In genomic region chr6:161127071-161127740, GRCh38 we compare ENCODE assay signal across 23 cellular contexts.
A peak's percentile ranks its signal among the peaks of the same experiment; 100 is the strongest.
DNase-seq lines count a peak whose midpoint lies in the region; ATAC-seq and TF ChIP-seq lines count a peak whose summit lies in the region.
"Had no signal": no experiment of that assay in that cellular context is flagged by ENCODE, and none has a peak within 500 bp of the region (broad histone marks: within the 10 kb centered on the region; RNA-seq: fewer than 3 reads in every experiment).

No MANE protein-coding gene starts in this region.

- H3K27ac ChIP-seq in endodermal cell (ENCODE audit: low read depth, low read length) = no peak overlapping the region
- H3K27ac ChIP-seq in smooth muscle cell (ENCODE audit: low read depth) = peak overlapping the region; percentile 75
- no peak overlapping the region for H3K27ac ChIP-seq in stomach
- H3K27ac ChIP-seq: BLaER1, HL-60 had no signal

- H3K27ac Mint-ChIP-seq in activated naive CD4-positive, alpha-beta T cell treated with anti-CD3 and anti-CD28 coated beads, Interleukin-2, amount 50 U/mL, for 72 hours = peak overlapping the region; percentile 74 to 91
- no peak overlapping the region for H3K27ac Mint-ChIP-seq in activated naive CD4-positive, alpha-beta T cell treated with anti-CD3 and anti-CD28 coated beads, Interleukin-2, amount 10 ng/mL, durations not matched to agents 7 days and 5 days
- peak overlapping the region; percentile 86 for H3K27ac Mint-ChIP-seq in T-helper 17 cell
- H3K27ac Mint-ChIP-seq in endodermal cell = no peak overlapping the region
- H3K27ac Mint-ChIP-seq: CD8-positive, alpha-beta T cell had no signal

- no peak for DNase-seq in activated naive CD4-positive, alpha-beta T cell treated with anti-CD3 and anti-CD28 coated beads, Interleukin-2, amount 50 U/mL, for 72 hours (ENCODE audit: low spot score in 2 of 2)
- DNase-seq in activated naive CD4-positive, alpha-beta T cell treated with anti-CD3 and anti-CD28 coated beads, Interleukin-2, amount 10 ng/mL, durations not matched to agents 7 days and 5 days = no peak
- DNase-seq in T-helper 17 cell = no peak
- no peak for DNase-seq in endodermal cell
- no peak for DNase-seq in smooth muscle cell (lab: John Stamatoyannopoulos, UW; ENCODE audit: unreplicated experiment)
- no peak for DNase-seq in stomach
- DNase-seq: Calu3; CD8-positive, alpha-beta T cell; DMS53; EL; IMR-90; Karpas-422; NCI-H1417 treated with DMSO at 0.1 percent for 48 hours; NCI-H1930; NCI-H226; NCI-H524; NCI-H82; OCI-M1; SHP77 treated with DMSO at 0.1 percent for 48 hours had no signal

- TF ChIP-seq EP300 in stomach (IDR thresholded peaks at IDR 0.05) = no peak

- intact Hi-C loops in stomach (cut with DNase I; ENCODE audit: low total_unique reads) = no loop called here

- H3K4me2 ChIP-seq in smooth muscle cell = no peak overlapping the region
- H3K4me2 ChIP-seq: BLaER1 had no signal

- H3K27me3 Mint-ChIP-seq in activated naive CD4-positive, alpha-beta T cell treated with anti-CD3 and anti-CD28 coated beads, Interleukin-2, amount 10 ng/mL, durations not matched to agents 7 days and 5 days = no peaks in the 10 kb centered on the region
- H3K27me3 Mint-ChIP-seq in T-helper 17 cell (no peaks in the 10 kb centered on the region), endodermal cell (ENCODE audit: insufficient read depth) (no peaks in the 10 kb centered on the region)

- no peak overlapping the region for H2AFZ ChIP-seq in smooth muscle cell (ENCODE audit: low read depth)

- H3K9me3 ChIP-seq in T-helper 17 cell (ENCODE audit: control insufficient read depth, low read length, poor library complexity, severe bottlenecking) (no peaks in the 10 kb centered on the region), endodermal cell (ENCODE audit: control insufficient read depth, low read length) (peaks cover 74% of the 10 kb centered on the region), smooth muscle cell (replicated peaks; ENCODE audit: low read depth) (peaks cover 23% of the 10 kb centered on the region), stomach (peaks cover 3 to 19% (median 14%) of the 10 kb centered on the region in 4 donors)

- peaks cover 44 to 59% of the 10 kb centered on the region in 2 donors for H3K36me3 Mint-ChIP-seq in activated naive CD4-positive, alpha-beta T cell treated with anti-CD3 and anti-CD28 coated beads, Interleukin-2, amount 50 U/mL, for 72 hours
- peaks cover 48% of the 10 kb centered on the region for H3K36me3 Mint-ChIP-seq in activated naive CD4-positive, alpha-beta T cell treated with anti-CD3 and anti-CD28 coated beads, Interleukin-2, amount 10 ng/mL, durations not matched to agents 7 days and 5 days
- H3K36me3 Mint-ChIP-seq in T-helper 17 cell (ENCODE audit: low read depth) (peaks cover 5% of the 10 kb centered on the region), endodermal cell (ENCODE audit: low read depth) (peaks cover 84% of the 10 kb centered on the region)

- H3K4me1 ChIP-seq in endodermal cell (ENCODE audit: control insufficient read depth, insufficient read depth, low read length) (no peaks in the 10 kb centered on the region), smooth muscle cell (ENCODE audit: low read depth) (no peaks in the 10 kb centered on the region), stomach (no peaks in the 10 kb centered on the region)
- H3K4me1 ChIP-seq: BLaER1, HAP-1 had no signal

- no peak for TF ChIP-seq CTCF in endodermal cell (conservative IDR thresholded peaks at IDR 0.05)
- no peak for TF ChIP-seq CTCF in smooth muscle cell (IDR thresholded peaks at IDR 0.05; ENCODE audit: borderline replicate concordance, insufficient read depth, poor library complexity, severe bottlenecking)
- TF ChIP-seq CTCF in stomach (IDR thresholded peaks at IDR 0.05) = no peak

- no peaks in the 10 kb centered on the region for H3K27me3 ChIP-seq in endodermal cell (ENCODE audit: control insufficient read depth, insufficient read depth, low read length, poor library complexity, severe bottlenecking)
- H3K27me3 ChIP-seq in smooth muscle cell (ENCODE audit: low read depth) = no peaks in the 10 kb centered on the region
- no peaks in the 10 kb centered on the region for H3K27me3 ChIP-seq in stomach
- H3K27me3 ChIP-seq: BLaER1 had no signal

- peaks cover 19 to 30% of the 10 kb centered on the region in 2 donors for H3K9me3 Mint-ChIP-seq in activated naive CD4-positive, alpha-beta T cell treated with anti-CD3 and anti-CD28 coated beads, Interleukin-2, amount 50 U/mL, for 72 hours
- H3K9me3 Mint-ChIP-seq in activated naive CD4-positive, alpha-beta T cell treated with anti-CD3 and anti-CD28 coated beads, Interleukin-2, amount 10 ng/mL, durations not matched to agents 7 days and 5 days = peaks cover 18% of the 10 kb centered on the region
- H3K9me3 Mint-ChIP-seq in endodermal cell = peaks cover 55% of the 10 kb centered on the region

- ATAC-seq in activated naive CD4-positive, alpha-beta T cell treated with anti-CD3 and anti-CD28 coated beads, Interleukin-2, amount 50 U/mL, for 72 hours = no peak
- no peak for ATAC-seq in T-helper 17 cell
- no peak for ATAC-seq in HG02973 (IDR thresholded peaks at IDR 0.05; ENCODE audit: unreplicated experiment)
- ATAC-seq: CD8-positive, alpha-beta T cell had no signal

- H3K4me3 ChIP-seq in endodermal cell (ENCODE audit: low read length) (peak overlapping the region; percentile 29), smooth muscle cell (no peak overlapping the region), stomach (no peak overlapping the region)
- H3K4me3 ChIP-seq: BLaER1, HAP-1 had no signal

- no peaks in the 10 kb centered on the region for H4K20me1 ChIP-seq in smooth muscle cell (ENCODE audit: low read depth)
- H4K20me1 ChIP-seq: BLaER1 had no signal

- H3K36me3 ChIP-seq in endodermal cell (ENCODE audit: control insufficient read depth, insufficient read depth, low read length) (peaks cover 86% of the 10 kb centered on the region), smooth muscle cell (ENCODE audit: low read depth) (peaks cover 6% of the 10 kb centered on the region), stomach (peaks cover 0 to 62% (median 49%) of the 10 kb centered on the region in 4 donors)
- H3K36me3 ChIP-seq: HAP-1 had no signal

- TF ChIP-seq POLR2A in stomach (IDR thresholded peaks at IDR 0.05) = no peak

- H3K9ac ChIP-seq in endodermal cell (ENCODE audit: extremely low read depth, low read length, poor library complexity, severe bottlenecking) (no peak overlapping the region), smooth muscle cell (ENCODE audit: low read depth) (no peak overlapping the region)
- H3K9ac ChIP-seq: BLaER1 had no signal

- peaks cover 16% of the 10 kb centered on the region for H3K4me1 Mint-ChIP-seq in activated naive CD4-positive, alpha-beta T cell treated with anti-CD3 and anti-CD28 coated beads, Interleukin-2, amount 10 ng/mL, durations not matched to agents 7 days and 5 days
- H3K4me1 Mint-ChIP-seq in T-helper 17 cell (peaks cover 18% of the 10 kb centered on the region), endodermal cell (no peaks in the 10 kb centered on the region)

- H3F3A ChIP-seq in smooth muscle cell (ENCODE audit: low read depth) = peaks cover 6% of the 10 kb centered on the region

- CTCF ChIA-PET in activated naive CD4-positive, alpha-beta T cell treated with anti-CD3 and anti-CD28 coated beads, Interleukin-2, amount 10 ng/mL, durations not matched to agents 7 days and 5 days (lab: Charles Lee) = interaction anchor here (1.5 kb wide), 1 partner anchor 9 kb away, joined by 3 read pairs; no protein-coding TSS in a partner anchor

- WGBS in endodermal cell (ENCODE audit: insufficient coverage in 1 of 2, insufficient read length in 1 of 2), 2 experiments = 93 to 100% methylated on average over 2 to 7 of the region's 7 CpGs
- 90% methylated on average over 7 of the region's 7 CpGs for WGBS in smooth muscle cell (ENCODE audit: low lambda C conversion rate)
- 91 to 99% (median 98%) methylated on average over 7 of the region's 7 CpGs for WGBS in stomach, 5 donors

- no peak overlapping the region for H3K4me3 Mint-ChIP-seq in activated naive CD4-positive, alpha-beta T cell treated with anti-CD3 and anti-CD28 coated beads, Interleukin-2, amount 10 ng/mL, durations not matched to agents 7 days and 5 days
- no peak overlapping the region for H3K4me3 Mint-ChIP-seq in T-helper 17 cell
- H3K4me3 Mint-ChIP-seq in endodermal cell = no peak overlapping the region
- H3K4me3 Mint-ChIP-seq: CD8-positive, alpha-beta T cell had no signal

- peaks cover 5% of the 10 kb centered on the region for H3K79me2 ChIP-seq in smooth muscle cell (ENCODE audit: low read depth)

Comparison
In these comparisons a context has a peak if more than half of its experiments do, and no peak if none do; other contexts are left out.
1. H3K27ac Mint-ChIP-seq: peak in activated naive CD4-positive, alpha-beta T cell treated with anti-CD3 and anti-CD28 coated beads, Interleukin-2, amount 50 U/mL, for 72 hours (2 of 2) and T-helper 17 cell (single experiment); none in activated naive CD4-positive, alpha-beta T cell treated with anti-CD3 and anti-CD28 coated beads, Interleukin-2, amount 10 ng/mL, durations not matched to agents 7 days and 5 days (single experiment) and endodermal cell (single experiment).